Comparison of ENCODE assay signal across 8 cellular contexts in the genomic region with DNA sequence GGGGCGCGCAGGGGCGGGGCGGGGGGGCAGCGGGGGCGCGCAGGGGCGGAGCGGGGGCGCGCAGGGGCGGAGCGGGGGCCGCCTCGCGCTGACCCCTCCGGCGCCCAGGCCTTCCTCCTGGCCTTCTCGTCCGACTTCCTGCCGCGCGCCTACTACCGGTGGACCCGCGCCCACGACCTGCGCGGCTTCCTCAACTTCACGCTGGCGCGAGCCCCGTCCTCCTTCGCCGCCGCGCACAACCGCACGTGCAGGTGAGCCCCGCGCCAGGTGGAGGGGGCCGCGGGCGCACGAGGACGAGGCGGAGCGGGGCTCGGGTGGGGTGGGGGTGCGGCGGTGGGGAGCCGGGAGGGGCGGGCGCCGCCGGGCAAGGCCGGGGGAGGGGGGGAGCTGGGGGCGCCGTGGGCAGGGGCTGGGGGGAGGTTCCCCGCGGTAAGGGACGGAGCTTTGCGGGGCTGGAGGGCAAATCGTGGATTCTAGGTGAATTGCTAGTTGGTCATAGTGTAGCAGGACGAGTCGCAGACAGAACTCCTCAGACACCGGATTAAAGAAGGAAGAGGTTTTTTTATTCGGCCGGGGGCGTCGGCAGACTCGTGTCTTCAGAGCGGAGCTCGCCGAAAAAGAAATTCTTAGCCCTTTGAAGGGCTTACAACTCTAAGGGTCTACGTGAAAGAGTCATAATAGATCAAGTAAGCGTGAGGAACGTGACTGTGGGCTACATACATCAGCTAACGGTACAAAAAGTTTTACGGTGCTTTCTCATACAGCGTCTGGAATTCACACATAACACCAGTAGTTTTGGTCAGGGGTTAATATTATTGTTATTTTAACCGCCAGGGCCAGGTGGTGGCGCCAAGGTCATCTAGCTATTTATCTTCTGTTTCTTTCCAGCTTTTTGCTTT. TPM values are rescaled to one million over a fixed set of nuclear protein-coding genes. Genes with fewer than 3 reads are reported as not detected.
DNase-seq lines count a peak whose midpoint lies in the region; ATAC-seq and TF ChIP-seq lines count a peak whose summit lies in the region.

No MANE protein-coding gene starts in this region.

- H3F3A ChIP-seq in SK-N-SH (replicated peaks; ENCODE audit: insufficient read depth): peaks cover 15% of the 10 kb centered on the region

- no peaks in the 10 kb centered on the region for H3K9me3 Mint-ChIP-seq in CD8-positive, alpha-beta T cell
- H3K9me3 Mint-ChIP-seq in HFFc6: peaks cover 3% of the 10 kb centered on the region

- no peaks in the 10 kb centered on the region for H4K20me1 ChIP-seq in SK-N-SH (ENCODE audit: insufficient read depth)

- no peaks in the 10 kb centered on the region for H3K79me2 ChIP-seq in SK-N-SH (ENCODE audit: insufficient read depth)

- no peak for TF ChIP-seq CTCF in CD8-positive, alpha-beta T cell (IDR thresholded peaks at IDR 0.05)
- TF ChIP-seq CTCF in HFFc6 (IDR thresholded peaks at IDR 0.05) (peak; percentile 16; the same call in 1 of the 2 replicates), SK-N-SH (IDR thresholded peaks at IDR 0.05) (peak; percentile 26; the same call in 1 of the 2 replicates), astrocyte of the spinal cord (IDR thresholded peaks at IDR 0.05; ENCODE audit: low read depth, low read length) (no peak)

- H3K9ac ChIP-seq in SK-N-SH: peak overlapping the region; percentile 55; the same call in 1 of the 2 replicates
- H3K9ac ChIP-seq in skeletal muscle satellite cell (ENCODE audit: low read depth, low read length): peak overlapping the region; percentile 74

- H3K9me2 ChIP-seq in SK-N-SH: no peaks in the 10 kb centered on the region

- H3K4me3 ChIP-seq in CD8-positive, alpha-beta T cell (ENCODE audit: low read depth, low read length): peak overlapping the region; percentile 35
- H3K4me3 ChIP-seq in SK-N-SH (ENCODE audit: low read depth in 2 of 2, low read length in 1 of 2): peak overlapping the region; percentile 55 to 65
- H3K4me3 ChIP-seq in astrocyte of the spinal cord (ENCODE audit: low read depth, low read length): peak overlapping the region; percentile 55
- H3K4me3 ChIP-seq in iPS-11a (ENCODE audit: low read depth, low read length): peak overlapping the region; percentile 25
- H3K4me3 ChIP-seq in skeletal muscle satellite cell (ENCODE audit: low read length): peak overlapping the region; percentile 78

- H3K27me3 ChIP-seq in CD8-positive, alpha-beta T cell (ENCODE audit: insufficient read depth, low read length): no peaks in the 10 kb centered on the region
- H3K27me3 ChIP-seq in SK-N-SH (ENCODE audit: insufficient read depth) (no peaks in the 10 kb centered on the region), skeletal muscle satellite cell (ENCODE audit: control insufficient read depth, insufficient read depth, low read length) (peaks cover 29% of the 10 kb centered on the region)

- no peak for TF ChIP-seq EP300 in SK-N-SH (IDR thresholded peaks at IDR 0.05; ENCODE audit: borderline replicate concordance in 1 of 2, low read depth in 1 of 2, low read length in 1 of 2)

- POLR2A ChIA-PET in CD8-positive, alpha-beta T cell (lab: Charles Lee): interaction anchor here (1.1 kb wide), 1 partner anchor 96 kb away, joined by 5 read pairs; no protein-coding TSS in a partner anchor
- POLR2A ChIA-PET in SK-N-SH (lab: Yijun Ruan, JAX): interaction anchor here (0.8 kb wide), 1 partner anchor 71 kb away, joined by 3 read pairs; no protein-coding TSS in a partner anchor

- H3K4me2 ChIP-seq in SK-N-SH (peak overlapping the region; percentile 90), skeletal muscle satellite cell (ENCODE audit: low read length) (peak overlapping the region; percentile 98)

- no peaks in the 10 kb centered on the region for H3K27me3 Mint-ChIP-seq in CD8-positive, alpha-beta T cell (ENCODE audit: low read depth)
- H3K27me3 Mint-ChIP-seq in HFFc6 (ENCODE audit: insufficient read depth): peaks cover 30% of the 10 kb centered on the region

- H3K4me1 Mint-ChIP-seq in CD8-positive, alpha-beta T cell (ENCODE audit: low read depth): peaks cover 14% of the 10 kb centered on the region
- peaks cover 28% of the 10 kb centered on the region for H3K4me1 Mint-ChIP-seq in HFFc6 (ENCODE audit: low read depth)

- under 1% methylated on average over 36 of the region's 83 CpGs for WGBS in SK-N-SH (ENCODE audit: low lambda C conversion rate)

- intact Hi-C loops in CD8-positive, alpha-beta T cell (cut with DNase I, micrococcal nuclease): loop anchor here (1.0 to 10.0 kb wide), 5 partner anchors 97 to 656 kb away; a partner anchor contains a TSS

- in situ Hi-C loops in astrocyte of the spinal cord (cut with HindIII; ENCODE audit: low sequenced_read_pairs): no loop called here

- TF ChIP-seq RAD21 in SK-N-SH (IDR thresholded peaks at IDR 0.05; ENCODE audit: low read length): peak; percentile 45

- DNase-seq in CD8-positive, alpha-beta T cell: peak in 4 of 7 experiments; percentile 18 to 59 (median 40)
- no peak for DNase-seq in HFFc6
- DNase-seq in SK-N-SH: peak; percentile 88
- no peak for DNase-seq in astrocyte of the spinal cord (ENCODE audit: low read depth, low spot score)
- DNase-seq in putamen (ENCODE audit: low spot score): no peak

- H3K36me3 ChIP-seq in CD8-positive, alpha-beta T cell (ENCODE audit: insufficient read depth, low read length): no peaks in the 10 kb centered on the region
- H3K36me3 ChIP-seq in SK-N-SH (replicated peaks in 1 of 2; ENCODE audit: control insufficient read depth in 1 of 2, insufficient read depth in 2 of 2, low read length in 1 of 2) (no peaks in the 10 kb centered on the region), skeletal muscle satellite cell (ENCODE audit: insufficient read depth, low read length) (no peaks in the 10 kb centered on the region)

- peak overlapping the region; percentile 62 for H3K27ac Mint-ChIP-seq in CD8-positive, alpha-beta T cell
- H3K27ac Mint-ChIP-seq in HFFc6: peak overlapping the region; percentile 71

- CTCF ChIA-PET in CD8-positive, alpha-beta T cell (lab: Charles Lee): interaction anchor here (1.4 kb wide), 1 partner anchor 140 kb away, joined by 4 read pairs; no protein-coding TSS in a partner anchor
- CTCF ChIA-PET in SK-N-SH (lab: Yijun Ruan, JAX): interaction anchor here (0.9 to 1.7 kb wide), 9 partner anchors 11 to 397 kb away, joined by 3 to 8 read pairs (median 3); no protein-coding TSS in a partner anchor

- no peaks in the 10 kb centered on the region for H3K9me3 ChIP-seq in CD8-positive, alpha-beta T cell (ENCODE audit: low read length)
- H3K9me3 ChIP-seq in SK-N-SH: no peaks in the 10 kb centered on the region
- no peaks in the 10 kb centered on the region for H3K9me3 ChIP-seq in skeletal muscle satellite cell (replicated peaks; ENCODE audit: low read length)

- H3K4me3 Mint-ChIP-seq in CD8-positive, alpha-beta T cell: peak overlapping the region; percentile 83
- peak overlapping the region; percentile 91 for H3K4me3 Mint-ChIP-seq in HFFc6

- H3K27ac ChIP-seq in CD8-positive, alpha-beta T cell (ENCODE audit: low read depth, low read length): no peak overlapping the region
- H3K27ac ChIP-seq in SK-N-SH (ENCODE audit: low read depth in 2 of 2, low read length in 1 of 2): peak overlapping the region in 1 of 2 experiments; percentile 79; a peak in 3 of 4 replicates

- peak overlapping the region; percentile 26; the same call in 1 of the 2 replicates for H2AFZ ChIP-seq in SK-N-SH (ENCODE audit: low read depth)

- H3K36me3 Mint-ChIP-seq in CD8-positive, alpha-beta T cell: no peaks in the 10 kb centered on the region
- H3K36me3 Mint-ChIP-seq in HFFc6 (ENCODE audit: low read depth): no peaks in the 10 kb centered on the region

- peak; percentile 54 for ATAC-seq in CD8-positive, alpha-beta T cell
- no peak for ATAC-seq in HG03520 (IDR thresholded peaks at IDR 0.05; ENCODE audit: unreplicated experiment)

- peaks cover 5% of the 10 kb centered on the region for H3K4me1 ChIP-seq in CD8-positive, alpha-beta T cell (ENCODE audit: insufficient read depth, low read length)
- H3K4me1 ChIP-seq in SK-N-SH (ENCODE audit: control insufficient read depth in 1 of 2, insufficient read depth in 2 of 2, low read depth in 1 of 2, low read length in 1 of 2) (peaks cover 5 to 6% of the 10 kb centered on the region in 2 experiments; a peak in 2 of 4 replicates), skeletal muscle satellite cell (ENCODE audit: control insufficient read depth, insufficient read depth, low read length) (peaks cover 17% of the 10 kb centered on the region)

TF ChIP-seq in SK-N-SH, 30 proteins besides CTCF, POLR2A, EP300 and RAD21:
- TF ChIP-seq SMC3 (IDR thresholded peaks at IDR 0.05; ENCODE audit: low read depth, low read length) (0 out of 2 replicates have a peak, but pooled peaks have one; percentile 7), GATA2 (CRISPR knock-in tag; IDR thresholded peaks at IDR 0.05) (no peak), TEAD4 (IDR thresholded peaks at IDR 0.05; ENCODE audit: borderline replicate concordance, insufficient read depth) (no peak)
- TF ChIP-seq, protein P1, sequence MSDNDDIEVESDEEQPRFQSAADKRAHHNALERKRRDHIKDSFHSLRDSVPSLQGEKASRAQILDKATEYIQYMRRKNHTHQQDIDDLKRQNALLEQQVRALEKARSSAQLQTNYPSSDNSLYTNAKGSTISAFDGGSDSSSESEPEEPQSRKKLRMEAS (IDR thresholded peaks at IDR 0.05; ENCODE audit: low read depth): 0 out of 2 replicates have a peak, but pooled peaks have one; percentile 49

RNA-seq across cellular contexts. Expression of a gene that starts 29.9 kb away (rescaled TPM):
- total RNA-seq in CD8-positive, alpha-beta T cell: under 1 TPM in 1 of 2 experiments, not detected in 1; 0.30 TPM
- 1 to 10 TPM in 4 of 6 experiments, under 1 TPM in 2; 0.80 to 1.4 (median 1.2) TPM for total RNA-seq in HFFc6 (2021; fragmentation: NEBNext Ultra II Directional; extraction: Animal tissue kit (Norgen Biotek cat#: 25700))
- polyA plus RNA-seq in SK-N-SH (2012; rRNA removed): 0.68 and 0.81 TPM in 2 replicates
- polyA plus RNA-seq in SK-N-SH (2012; cell fraction: cytosol; rRNA removed): 0.44 and 1.0 TPM in 2 replicates
- 1.2 and 1.5 TPM in 2 replicates for polyA plus RNA-seq in SK-N-SH (2012; cell fraction: nucleus; rRNA removed)
- total RNA-seq in skeletal muscle satellite cell (2012; rRNA removed): 2.0 and 3.1 TPM in 2 replicates

Comparison
In these comparisons a context has a peak if more than half of its experiments do, and no peak if none do; other contexts are left out.
1. DNase-seq: peak in CD8-positive, alpha-beta T cell (4 of 7) and SK-N-SH (single experiment); none in HFFc6 (single experiment), astrocyte of the spinal cord (single experiment) and putamen (single experiment).
2. H3K4me3 ChIP-seq: peak in every context shown above with its lines; median percentile 78 in skeletal muscle satellite cell; 60 in SK-N-SH; 55 in astrocyte of the spinal cord; 35 in CD8-positive, alpha-beta T cell; 25 in iPS-11a.
3. CTCF ChIP-seq: peak in HFFc6 (single experiment) and SK-N-SH (single experiment); none in CD8-positive, alpha-beta T cell (single experiment) and astrocyte of the spinal cord (single experiment).